9 cellular contexts compared by ENCODE assay signal in the genomic region with DNA sequence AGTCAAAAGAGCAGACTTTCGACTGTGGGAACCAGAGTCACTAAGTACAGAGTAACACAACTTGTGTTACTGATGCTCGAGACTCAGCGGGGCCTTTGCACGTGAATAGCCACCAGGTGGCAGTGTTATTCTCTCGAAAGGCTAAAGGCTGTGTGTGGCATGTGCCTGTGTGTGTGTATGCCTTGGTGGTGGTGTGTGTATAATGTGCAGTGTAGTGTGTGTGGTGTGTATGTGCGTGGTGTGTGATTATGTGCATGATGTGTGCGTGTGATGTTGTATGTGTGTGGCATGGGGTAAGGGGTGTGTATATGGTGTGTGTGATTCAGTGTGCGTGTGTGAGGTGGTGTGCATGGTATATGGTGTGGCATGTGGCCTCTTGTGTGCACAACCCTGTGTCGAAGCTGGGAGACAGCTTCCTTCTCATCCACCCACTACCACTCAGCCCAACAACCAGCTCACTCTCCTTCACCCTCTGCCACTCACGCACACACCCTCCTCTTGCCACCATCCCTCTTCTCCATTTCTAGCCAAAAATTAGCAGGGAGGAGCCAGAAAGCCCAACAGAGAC.
DNase-seq lines count a peak whose midpoint lies in the region; ATAC-seq and TF ChIP-seq lines count a peak whose summit lies in the region.
"Had no signal": no experiment of that assay in that cellular context is flagged by ENCODE, and none has a peak within 500 bp of the region (broad histone marks: within the 10 kb centered on the region; RNA-seq: fewer than 3 reads in every experiment).

No MANE protein-coding gene starts in this region.

- H3K27ac Mint-ChIP-seq in activated CD4-positive, alpha-beta T cell treated with anti-CD3 and anti-CD28 coated beads, Interleukin-2, amount 10 ng/mL, durations not matched to agents 7 days and 5 days = no peak overlapping the region

- H3K9me3 Mint-ChIP-seq in activated CD4-positive, alpha-beta T cell treated with anti-CD3 and anti-CD28 coated beads, Interleukin-2, amount 10 ng/mL, durations not matched to agents 7 days and 5 days = no peaks in the 10 kb centered on the region

- CTCF ChIA-PET in activated CD4-positive, alpha-beta T cell treated with anti-CD3 and anti-CD28 coated beads, Interleukin-2, amount 10 ng/mL, durations not matched to agents 7 days and 5 days (lab: Charles Lee) = interaction anchor here (1.4 kb wide), 1 partner anchor 12 kb away, joined by 5 read pairs; no protein-coding TSS in a partner anchor

- H3K4me3 ChIP-seq in lower leg skin (ENCODE audit: low read depth, poor library complexity, severe bottlenecking) = no peak overlapping the region
- H3K4me3 ChIP-seq: skin epidermis had no signal

- ATAC-seq in HG03342 (IDR thresholded peaks at IDR 0.05; ENCODE audit: unreplicated experiment) = peak; percentile 57

- 13 to 15% methylated on average over 10 of the region's 10 CpGs for WGBS in lower leg skin, 2 donors

- DNase-seq in DMS 273 (lab: John Stamatoyannopoulos, UW; ENCODE audit: unreplicated experiment) (peak; percentile 91), DMS 273 treated with DMSO at 0.1 percent for 48 hours (lab: John Stamatoyannopoulos, UW) (no peak), NCI-H748 (lab: John Stamatoyannopoulos, UW; ENCODE audit: unreplicated experiment) (peak; percentile 84), dermis blood vessel endothelial cell (peak; percentile 91), lower leg skin (ENCODE audit: low spot score in 2 of 2) (peak; percentile 80 to 94)
- DNase-seq in activated CD4-positive, alpha-beta T cell treated with anti-CD3 and anti-CD28 coated beads, Interleukin-2, amount 10 ng/mL, durations not matched to agents 7 days and 5 days = peak; percentile 77
- peak; percentile 45 for DNase-seq in stimulated activated CD8-positive, alpha-beta memory T cell treated with anti-CD3 and anti-CD28 coated beads, Interleukin-12 subunit alpha, Interleukin-12 subunit beta, amount 100 ng/mL, for 1 hour (ENCODE audit: low read depth)

- peaks cover 2% of the 10 kb centered on the region for H3K27me3 Mint-ChIP-seq in activated CD4-positive, alpha-beta T cell treated with anti-CD3 and anti-CD28 coated beads, Interleukin-2, amount 10 ng/mL, durations not matched to agents 7 days and 5 days

- H3K4me1 Mint-ChIP-seq in activated CD4-positive, alpha-beta T cell treated with anti-CD3 and anti-CD28 coated beads, Interleukin-2, amount 10 ng/mL, durations not matched to agents 7 days and 5 days = peaks cover 5% of the 10 kb centered on the region

- peak in 1 of 3 donors; percentile 88 for TF ChIP-seq CTCF in lower leg skin (IDR thresholded peaks at IDR 0.05)

- H3K4me3 Mint-ChIP-seq in activated CD4-positive, alpha-beta T cell treated with anti-CD3 and anti-CD28 coated beads, Interleukin-2, amount 10 ng/mL, durations not matched to agents 7 days and 5 days = no peak overlapping the region

- intact Hi-C loops in lower leg skin (cut with DNase I; ENCODE audit: low total_unique reads) = loop anchor here (5.0 kb wide), 1 partner anchor 276 kb away; no protein-coding TSS in a partner anchor

- no peak for TF ChIP-seq POLR2A in lower leg skin (IDR thresholded peaks at IDR 0.05)

- POLR2A ChIA-PET in activated CD4-positive, alpha-beta T cell treated with anti-CD3 and anti-CD28 coated beads, Interleukin-2, amount 10 ng/mL, durations not matched to agents 7 days and 5 days (lab: Charles Lee) = no interaction called here

- no peaks in the 10 kb centered on the region for H3K36me3 Mint-ChIP-seq in activated CD4-positive, alpha-beta T cell treated with anti-CD3 and anti-CD28 coated beads, Interleukin-2, amount 10 ng/mL, durations not matched to agents 7 days and 5 days (ENCODE audit: low read depth)
